ENCODE assay signal across 22 cellular contexts in genomic region chr4:65917486-65917885, GRCh38.
DNase-seq lines count a peak whose midpoint lies in the region; TF ChIP-seq lines count a peak whose summit lies in the region.
"Had no signal": no experiment of that assay in that cellular context is flagged by ENCODE, and none has a peak within 500 bp of the region (broad histone marks: within the 10 kb centered on the region; RNA-seq: fewer than 3 reads in every experiment).

No MANE protein-coding gene starts in this region.

- WGBS in lower leg skin, 2 donors = 40 to 41% methylated on average over 2 of the region's 2 CpGs

- TF ChIP-seq POLR2A in lower leg skin (IDR thresholded peaks at IDR 0.05) = no peak

- H3K36me3 ChIP-seq in MG63 = no peaks in the 10 kb centered on the region
- H3K36me3 ChIP-seq: BLaER1 treated with 17β-estradiol and CSF1 and Interleukin-3, amounts not matched to agents 10 nM and 100 nM; heart left ventricle; sigmoid colon; stomach; upper lobe of left lung had no signal

- no peaks in the 10 kb centered on the region for H3K9me3 ChIP-seq in MG63
- H3K9me3 ChIP-seq: A549, stomach, upper lobe of left lung had no signal

- TF ChIP-seq CTCF in AG09309 (IDR thresholded peaks at IDR 0.05; ENCODE audit: control insufficient read depth, insufficient read depth, low read depth, low read length, missing control alignments) = no peak
- no peak for TF ChIP-seq CTCF in astrocyte of the spinal cord (IDR thresholded peaks at IDR 0.05; ENCODE audit: low read depth, low read length)
- no peak for TF ChIP-seq CTCF in lower leg skin (IDR thresholded peaks at IDR 0.05)

- intact Hi-C loops in lower leg skin (cut with DNase I; ENCODE audit: low total_unique reads) = no loop called here

- in situ Hi-C loops in astrocyte of the spinal cord (cut with HindIII; ENCODE audit: low sequenced_read_pairs) = no loop called here

- no peaks in the 10 kb centered on the region for H3K27me3 ChIP-seq in MG63
- H3K27me3 ChIP-seq: BLaER1 treated with 17β-estradiol and CSF1 and Interleukin-3, amounts not matched to agents 10 nM and 100 nM; heart left ventricle; sigmoid colon; stomach; upper lobe of left lung had no signal

- no peak overlapping the region for H3K4me3 ChIP-seq in AG09309 (ENCODE audit: control insufficient read depth, low read depth, low read length)
- no peak overlapping the region for H3K4me3 ChIP-seq in MG63
- H3K4me3 ChIP-seq in astrocyte of the spinal cord (ENCODE audit: low read depth, low read length) = no peak overlapping the region
- H3K4me3 ChIP-seq in lower leg skin (ENCODE audit: low read depth, poor library complexity, severe bottlenecking) = no peak overlapping the region
- H3K4me3 ChIP-seq: A549; BLaER1 treated with 17β-estradiol and CSF1 and Interleukin-3, amounts not matched to agents 10 nM and 100 nM; GM23338; heart left ventricle; sigmoid colon; SK-N-MC; stomach; upper lobe of left lung had no signal

- peak; percentile 7 for DNase-seq in AG09309 (ENCODE audit: low read depth)
- DNase-seq in MG63 = peak; percentile 0
- peak; percentile 64 for DNase-seq in astrocyte of the spinal cord (ENCODE audit: low read depth, low spot score)
- peak; percentile 46 for DNase-seq in iris pigment epithelial cell (ENCODE audit: low read depth)
- DNase-seq in stimulated activated CD4-positive, alpha-beta T cell treated with anti-CD3 and anti-CD28 coated beads, Interleukin-4, amount 100 ng/mL, for 4 hours = no peak
- DNase-seq in T-helper 1 cell = no peak
- no peak for DNase-seq in lower leg skin (ENCODE audit: low spot score in 2 of 2)
- no peak for DNase-seq in activated gamma-delta T cell treated with Interleukin-2 at 50 U/mL for 16 hours
- DNase-seq: activated CD4-positive, alpha-beta T cell treated with anti-CD3 and anti-CD28 coated beads for 1 hour; central memory CD4-positive, alpha-beta T cell; heart left ventricle; immature natural killer cell; naive thymus-derived CD4-positive, alpha-beta T cell; sigmoid colon; stimulated activated CD4-positive, alpha-beta T cell treated with anti-CD3 and anti-CD28 coated beads, Interleukin-1b, Interleukin-23, amount 100 ng/mL, for 48 hours; stomach; T1000; upper lobe of left lung had no signal

Comparison
In these comparisons a context has a peak if more than half of its experiments do, and no peak if none do; other contexts are left out.
1. DNase-seq: peak in AG09309 (single experiment), MG63 (single experiment), astrocyte of the spinal cord (single experiment) and iris pigment epithelial cell (single experiment); none in stimulated activated CD4-positive, alpha-beta T cell treated with anti-CD3 and anti-CD28 coated beads, Interleukin-4, amount 100 ng/mL, for 4 hours (0 of 2), T-helper 1 cell (0 of 5), lower leg skin (0 of 2) and activated gamma-delta T cell treated with Interleukin-2 at 50 U/mL for 16 hours (single experiment).